1 cellular context compared by ENCODE assay signal in genomic region chr2:182866095-182866460, GRCh38.
TF ChIP-seq lines count a peak whose summit lies in the region.

No MANE protein-coding gene starts in this region.

TF ChIP-seq in HepG2, 621 proteins besides CTCF, POLR2A, EP300 and RAD21 (continued from another document and continues in another):
- TF ChIP-seq ZNF639 (CRISPR knock-in tag; conservative IDR thresholded peaks at IDR 0.05) (no peak), ZNF607 (CRISPR knock-in tag; IDR thresholded peaks at IDR 0.05; ENCODE audit: borderline replicate concordance) (0 out of 2 replicates have a peak, but pooled peaks have one; percentile 34), ZNF687 (CRISPR knock-in tag; IDR thresholded peaks at IDR 0.05) (peak; percentile 36), ZNF431 (CRISPR knock-in tag; IDR thresholded peaks at IDR 0.05; ENCODE audit: borderline replicate concordance, low read depth) (no peak), EED (CRISPR knock-in tag; IDR thresholded peaks at IDR 0.05) (peak; percentile 73; the same call in 1 of the 2 replicates), ZFY (CRISPR knock-in tag; IDR thresholded peaks at IDR 0.05) (no peak), ARNT2 (CRISPR knock-in tag; IDR thresholded peaks at IDR 0.05; ENCODE audit: low read depth) (0 out of 2 replicates have a peak, but pooled peaks have one; percentile 27), NFE2L2 (IDR thresholded peaks at IDR 0.05; ENCODE audit: low read length) (no peak), KDM2A (CRISPR knock-in tag; IDR thresholded peaks at IDR 0.05; ENCODE audit: borderline replicate concordance, low read depth) (peak; percentile 30; the same call in 1 of the 2 replicates), PRDM10 (CRISPR knock-in tag; IDR thresholded peaks at IDR 0.05; ENCODE audit: low read depth) (no peak), GZF1 (CRISPR knock-in tag; IDR thresholded peaks at IDR 0.05) (no peak), ZEB1 (IDR thresholded peaks at IDR 0.05; ENCODE audit: insufficient replicate concordance, low read depth) (no peak), ZNF547 (CRISPR knock-in tag; IDR thresholded peaks at IDR 0.05) (0 out of 2 replicates have a peak, but pooled peaks have one; percentile 16), ZNF510 (CRISPR knock-in tag; IDR thresholded peaks at IDR 0.05; ENCODE audit: low read depth) (no peak), ZSCAN21 (CRISPR knock-in tag; IDR thresholded peaks at IDR 0.05; ENCODE audit: borderline replicate concordance) (0 out of 2 replicates have a peak, but pooled peaks have one; percentile 12), GABPB1 (CRISPR knock-in tag; IDR thresholded peaks at IDR 0.05) (peak; percentile 31; the same call in 1 of the 2 replicates), ZNF121 (CRISPR knock-in tag; IDR thresholded peaks at IDR 0.05) (no peak), ZXDC (CRISPR knock-in tag; IDR thresholded peaks at IDR 0.05) (0 out of 2 replicates have a peak, but pooled peaks have one; percentile 38), BRF2 (CRISPR knock-in tag; IDR thresholded peaks at IDR 0.05) (no peak), FIP1L1 (IDR thresholded peaks at IDR 0.05; ENCODE audit: borderline replicate concordance, insufficient read depth, low read depth, low read length) (no peak), DNMT3B (CRISPR knock-in tag; conservative IDR thresholded peaks at IDR 0.05) (no peak), SP5 (CRISPR knock-in tag; IDR thresholded peaks at IDR 0.05; ENCODE audit: borderline replicate concordance, low read depth) (no peak), POGZ (CRISPR knock-in tag; IDR thresholded peaks at IDR 0.05) (no peak), CBX2 (IDR thresholded peaks at IDR 0.05; ENCODE audit: low read depth, low read length) (no peak), CBX2 (CRISPR knock-in tag; IDR thresholded peaks at IDR 0.05; ENCODE audit: low read depth) (peak; percentile 65; the same call in 1 of the 2 replicates), NFATC3 (CRISPR knock-in tag; IDR thresholded peaks at IDR 0.05) (no peak), ZNF768 (CRISPR knock-in tag; IDR thresholded peaks at IDR 0.05) (peak; percentile 42; the same call in 1 of the 2 replicates), ZNF691 (CRISPR knock-in tag; IDR thresholded peaks at IDR 0.05; ENCODE audit: borderline replicate concordance, low read depth) (no peak), RXRA (CRISPR knock-in tag; IDR thresholded peaks at IDR 0.05) (peak; percentile 19; the same call in 1 of the 2 replicates), MAX (IDR thresholded peaks at IDR 0.05) (0 out of 2 replicates have a peak, but pooled peaks have one; percentile 42), ZNF512 (CRISPR knock-in tag; IDR thresholded peaks at IDR 0.05) (0 out of 2 replicates have a peak, but pooled peaks have one; percentile 35), YY1 (IDR thresholded peaks at IDR 0.05; ENCODE audit: insufficient read depth, insufficient replicate concordance, low read depth, low read length) (no peak), MTF1 (CRISPR knock-in tag; IDR thresholded peaks at IDR 0.05) (no peak), HNF4A (CRISPR knock-in tag; IDR thresholded peaks at IDR 0.05) (no peak), NRL (CRISPR knock-in tag; IDR thresholded peaks at IDR 0.05; ENCODE audit: borderline replicate concordance) (peak; percentile 47; the same call in 1 of the 2 replicates), ZNF775 (CRISPR knock-in tag; IDR thresholded peaks at IDR 0.05; ENCODE audit: borderline replicate concordance) (no peak)
